Comparison of ENCODE assay signal across 8 cellular contexts in genomic region chr11:36492724-36493304, GRCh38. TPM values are rescaled to one million over a fixed set of nuclear protein-coding genes. Genes with fewer than 3 reads are reported as not detected.
DNase-seq lines count a peak whose midpoint lies in the region; ATAC-seq and TF ChIP-seq lines count a peak whose summit lies in the region.

No MANE protein-coding gene starts in this region.

- no peak overlapping the region for H3K9ac ChIP-seq in DND-41 (ENCODE audit: low read depth, low read length)

- H3K9me3 ChIP-seq in DND-41 (ENCODE audit: insufficient read depth, low read length, severe bottlenecking): no peaks in the 10 kb centered on the region
- H3K9me3 ChIP-seq in HAP-1: no peaks in the 10 kb centered on the region
- H3K9me3 ChIP-seq in adrenal gland (replicated peaks in 1 of 3): no peaks in the 10 kb centered on the region
- no peaks in the 10 kb centered on the region for H3K9me3 ChIP-seq in spleen

- in situ Hi-C loops in HAP-1 (cut with MboI; ENCODE audit: low sequenced_read_pairs): loop anchor here (25.0 kb wide), 1 partner anchor 1006 kb away; no protein-coding TSS in a partner anchor

- H4K20me1 ChIP-seq in DND-41 (ENCODE audit: insufficient read depth, low read length): peaks cover 9% of the 10 kb centered on the region; the same call in 1 of the 2 replicates

- intact Hi-C loops in adrenal gland (cut with DNase I) (no loop called here), spleen (cut with DNase I; ENCODE audit: low total_unique reads) (loop anchor here (5.0 kb wide), 1 partner anchor 201 kb away; no protein-coding TSS in a partner anchor)

- H3K4me2 ChIP-seq in DND-41 (ENCODE audit: insufficient read depth, low read length): no peak overlapping the region

- H3K79me2 ChIP-seq in DND-41 (ENCODE audit: insufficient read depth, low read length): peaks cover 8% of the 10 kb centered on the region

- H3K27ac ChIP-seq in DND-41 (ENCODE audit: low read length) (no peak overlapping the region), adrenal gland (no peak overlapping the region), spleen (no peak overlapping the region)

- ATAC-seq in DND-41 (ENCODE audit: insufficient read depth, low read depth): peak; percentile 61; the same call in 2 of the 3 replicates
- no peak for ATAC-seq in GM18505 (IDR thresholded peaks at IDR 0.05; ENCODE audit: unreplicated experiment)

- TF ChIP-seq CTCF in DND-41 (IDR thresholded peaks at IDR 0.05; ENCODE audit: borderline replicate concordance, extremely low read depth, low read length, poor library complexity, severe bottlenecking) (peak; percentile 88), adrenal gland (IDR thresholded peaks at IDR 0.05) (peak; percentile 57 to 85 (median 66)), spleen (IDR thresholded peaks at IDR 0.05 in 8 of 11, conservative IDR thresholded peaks at IDR 0.05 in 3 of 11) (peak; percentile 47 to 81 (median 73))

- H3K36me3 ChIP-seq in DND-41 (ENCODE audit: insufficient read depth, low read length) (peaks cover 88% of the 10 kb centered on the region), HAP-1 (replicated peaks) (peaks cover 50% of the 10 kb centered on the region), adrenal gland (replicated peaks in 1 of 2) (peaks cover 0 to 73% of the 10 kb centered on the region in 2 donors), spleen (peaks cover 4 to 97% (median 70%) of the 10 kb centered on the region in 6 donors)

- H2AFZ ChIP-seq in DND-41 (ENCODE audit: low read depth, low read length): no peak overlapping the region

- H3K27me3 ChIP-seq in DND-41 (ENCODE audit: insufficient read depth, low read length, poor library complexity) (no peaks in the 10 kb centered on the region), HAP-1 (ENCODE audit: low read depth) (no peaks in the 10 kb centered on the region), adrenal gland (no peaks in the 10 kb centered on the region), spleen (replicated peaks in 1 of 7) (no peaks in the 10 kb centered on the region)

- peak; percentile 37 for DNase-seq in DND-41
- DNase-seq in HAP-1 (ENCODE audit: low spot score in 2 of 2): peak; percentile 41 to 51
- DNase-seq in NCI-H345 (lab: John Stamatoyannopoulos, UW): peak; percentile 41
- peak in 1 of 7 donors; percentile 27 for DNase-seq in adrenal gland
- peak; percentile 17 for DNase-seq in hepatic stellate cell (ENCODE audit: low spot score)
- no peak for DNase-seq in spleen
- no peak for DNase-seq in GOT3 (lab: John Stamatoyannopoulos, UW)

- H3K4me3 ChIP-seq in DND-41 (ENCODE audit: low read depth in 1 of 2, low read length in 2 of 2): no peak overlapping the region
- no peak overlapping the region for H3K4me3 ChIP-seq in HAP-1
- H3K4me3 ChIP-seq in adrenal gland: no peak overlapping the region
- H3K4me3 ChIP-seq in spleen: no peak overlapping the region

- H3K4me1 ChIP-seq in DND-41 (ENCODE audit: insufficient read depth, low read length) (peaks cover 15% of the 10 kb centered on the region), HAP-1 (no peaks in the 10 kb centered on the region), adrenal gland (replicated peaks in 1 of 2) (no peaks in the 10 kb centered on the region), spleen (peaks cover 6 to 18% (median 12%) of the 10 kb centered on the region in 6 donors)

- no peak for TF ChIP-seq POLR2A in adrenal gland (IDR thresholded peaks at IDR 0.05)
- TF ChIP-seq POLR2A in spleen (IDR thresholded peaks at IDR 0.05): no peak
- TF ChIP-seq POLR2A in GM18505 (IDR thresholded peaks at IDR 0.05; ENCODE audit: borderline replicate concordance, extremely low read depth, insufficient read depth, insufficient read length): no peak

RNA-seq across cellular contexts. Expression of gene TRAF6, which starts 17.3 kb away (rescaled TPM):
- total RNA-seq in adrenal gland: 10 to 100 TPM; 11.6 to 18.5 (median 17.2) TPM
- 10 to 100 TPM in 1 of 3 donors, 1 to 10 TPM in 2; 2.3 to 11.4 (median 2.7) TPM for polyA plus RNA-seq in adrenal gland
- 10 to 100 TPM; 18.5 to 26.1 (median 20.6) TPM for total RNA-seq in spleen
- 1 to 10 TPM; 2.1 to 3.9 (median 2.7) TPM for polyA plus RNA-seq in spleen

Comparison
In these comparisons a context has a peak if more than half of its experiments do, and no peak if none do; other contexts are left out.
1. DNase-seq: peak in DND-41 (single experiment), HAP-1 (2 of 2), NCI-H345 (single experiment) and hepatic stellate cell (single experiment); none in spleen (single experiment) and GOT3 (single experiment).
2. Peak in every context shown above with its lines, with median percentiles within 50 percentile points of each other: CTCF ChIP-seq.